8 cellular contexts compared by ENCODE assay signal in genomic region chr17:9768381-9768934, GRCh38. TPM values are rescaled to one million over a fixed set of nuclear protein-coding genes. Genes with fewer than 3 reads are reported as not detected.
DNase-seq lines count a peak whose midpoint lies in the region; ATAC-seq and TF ChIP-seq lines count a peak whose summit lies in the region.

No MANE protein-coding gene starts in this region.

- H3K27me3 ChIP-seq in SK-N-SH (ENCODE audit: insufficient read depth) (peaks cover 54% of the 10 kb centered on the region), gastroesophageal sphincter (peaks cover 18% of the 10 kb centered on the region), thoracic aorta (replicated peaks; ENCODE audit: insufficient read depth) (no peaks in the 10 kb centered on the region)

- CTCF ChIA-PET in HEK293T (lab: Yijun Ruan, JAX) = interaction anchor here (0.8 to 1.7 kb wide), 6 partner anchors 10 to 191 kb away, joined by 3 to 7 read pairs (median 4); partner anchors contain the start of gene CFAP52
- CTCF ChIA-PET in SK-N-SH (lab: Yijun Ruan, JAX) = interaction anchor here (0.6 to 1.6 kb wide), 16 partner anchors 9 to 626 kb away, joined by 3 to 5 read pairs (median 4); partner anchors contain the start of gene DHRS7C

- no peak for ATAC-seq in gastroesophageal sphincter
- no peak for ATAC-seq in thoracic aorta (ENCODE audit: insufficient number of reproducible peaks, low FRiP score, low read depth)
- no peak for ATAC-seq in GM19351 (IDR thresholded peaks at IDR 0.05; ENCODE audit: unreplicated experiment)

- no peak overlapping the region for H3K9ac ChIP-seq in SK-N-SH

- H3K4me2 ChIP-seq in SK-N-SH = no peak overlapping the region

- H4K20me1 ChIP-seq in SK-N-SH (ENCODE audit: insufficient read depth) = no peaks in the 10 kb centered on the region

- H3K27ac ChIP-seq in SK-N-SH (ENCODE audit: low read depth in 2 of 2, low read length in 1 of 2) (no peak overlapping the region), gastroesophageal sphincter (no peak overlapping the region), thoracic aorta (no peak overlapping the region)

- H3K9me3 ChIP-seq in SK-N-SH (no peaks in the 10 kb centered on the region), gastroesophageal sphincter (no peaks in the 10 kb centered on the region), thoracic aorta (no peaks in the 10 kb centered on the region)

- in situ Hi-C loops in Caki2 (cut with HindIII; ENCODE audit: low pct_unique_long_range_greater_than_20kb, low sequenced_read_pairs) = no loop called here

- no peak for TF ChIP-seq POLR2A in gastroesophageal sphincter (IDR thresholded peaks at IDR 0.05)

- TF ChIP-seq CTCF in SK-N-SH (IDR thresholded peaks at IDR 0.05) (peak; percentile 56), gastroesophageal sphincter (IDR thresholded peaks at IDR 0.05) (peak in 3 of 4 experiments; percentile 22 to 61 (median 25)), thoracic aorta (IDR thresholded peaks at IDR 0.05) (peak; percentile 46)

- no peaks in the 10 kb centered on the region for H3K9me2 ChIP-seq in SK-N-SH

- H2AFZ ChIP-seq in SK-N-SH (ENCODE audit: low read depth) = no peak overlapping the region

- no peak for TF ChIP-seq EP300 in SK-N-SH (IDR thresholded peaks at IDR 0.05; ENCODE audit: borderline replicate concordance in 1 of 2, low read depth in 1 of 2, low read length in 1 of 2)
- no peak for TF ChIP-seq EP300 in gastroesophageal sphincter (IDR thresholded peaks at IDR 0.05)

- H3K36me3 ChIP-seq in SK-N-SH (replicated peaks in 1 of 2; ENCODE audit: control insufficient read depth in 1 of 2, insufficient read depth in 2 of 2, low read length in 1 of 2) = no peaks in the 10 kb centered on the region
- no peaks in the 10 kb centered on the region for H3K36me3 ChIP-seq in gastroesophageal sphincter
- H3K36me3 ChIP-seq in thoracic aorta = no peaks in the 10 kb centered on the region

- 12% methylated on average over 5 of the region's 5 CpGs for WGBS in SK-N-SH (ENCODE audit: low lambda C conversion rate)
- WGBS in gastroesophageal sphincter (ENCODE audit: low coverage in 1 of 2), 2 donors = 46 to 55% methylated on average over 4 to 5 of the region's 5 CpGs

- H3K79me2 ChIP-seq in SK-N-SH (ENCODE audit: insufficient read depth) = no peaks in the 10 kb centered on the region

- H3K4me1 ChIP-seq in SK-N-SH (ENCODE audit: control insufficient read depth in 1 of 2, insufficient read depth in 2 of 2, low read depth in 1 of 2, low read length in 1 of 2) (no peaks in the 10 kb centered on the region), gastroesophageal sphincter (no peaks in the 10 kb centered on the region), thoracic aorta (ENCODE audit: control insufficient read depth in 1 of 2, low read depth in 2 of 2) (no peaks in the 10 kb centered on the region)

- H3F3A ChIP-seq in SK-N-SH (replicated peaks; ENCODE audit: insufficient read depth) = no peaks in the 10 kb centered on the region

- DNase-seq in Caki2 (ENCODE audit: low read depth) = peak; percentile 8
- peak; percentile 50 for DNase-seq in HEK293T (ENCODE audit: extremely low spot score)
- DNase-seq in SK-N-SH = peak; percentile 45
- no peak for DNase-seq in thoracic aorta (ENCODE audit: low spot score)
- DNase-seq in OCI-M2 (lab: John Stamatoyannopoulos, UW; ENCODE audit: unreplicated experiment) = no peak
- DNase-seq in stimulated activated naive CD4-positive, alpha-beta T cell treated with Interleukin-2 at 50 U/mL for 16 hours (lab: John Stamatoyannopoulos, UW) = no peak

- peak; percentile 18; the same call in 1 of the 2 replicates for TF ChIP-seq RAD21 in SK-N-SH (IDR thresholded peaks at IDR 0.05; ENCODE audit: low read length)

- H3K4me3 ChIP-seq in SK-N-SH (ENCODE audit: low read depth in 2 of 2, low read length in 1 of 2) = no peak overlapping the region
- no peak overlapping the region for H3K4me3 ChIP-seq in gastroesophageal sphincter
- H3K4me3 ChIP-seq in thoracic aorta = no peak overlapping the region

- POLR2A ChIA-PET in HEK293T (lab: Yijun Ruan, JAX) = interaction anchor here (1.0 kb wide), 1 partner anchor 193 kb away, joined by 5 read pairs; the partner anchor contains the start of gene STX8
- POLR2A ChIA-PET in SK-N-SH (lab: Yijun Ruan, JAX) = no interaction called here

TF ChIP-seq in HEK293T, 16 proteins besides CTCF, POLR2A, EP300 and RAD21:
- TF ChIP-seq CTBP1 (IDR thresholded peaks at IDR 0.05; ENCODE audit: borderline replicate concordance) = no peak
- no peak for TF ChIP-seq BHLHE40 (IDR thresholded peaks at IDR 0.05; ENCODE audit: borderline replicate concordance)
TF ChIP-seq in HEK293T: peak in this region for 0.

TF ChIP-seq in SK-N-SH, 30 proteins besides CTCF, POLR2A, EP300 and RAD21:
- TF ChIP-seq MAX (IDR thresholded peaks at IDR 0.05; ENCODE audit: low read depth) (no peak), GATA2 (CRISPR knock-in tag; IDR thresholded peaks at IDR 0.05) (no peak), CHD2 (IDR thresholded peaks at IDR 0.05; ENCODE audit: low read length, partially characterized antibody) (no peak), ELF1 (IDR thresholded peaks at IDR 0.05) (no peak), GABPA (IDR thresholded peaks at IDR 0.05; ENCODE audit: low read depth) (no peak), ZBTB33 (IDR thresholded peaks at IDR 0.05; ENCODE audit: borderline replicate concordance, low read depth) (no peak), MXI1 (IDR thresholded peaks at IDR 0.05; ENCODE audit: low read depth, low read length) (no peak), FOXJ3 (CRISPR knock-in tag; IDR thresholded peaks at IDR 0.05) (no peak), MEF2A (IDR thresholded peaks at IDR 0.05; ENCODE audit: borderline replicate concordance, low read depth) (no peak), JUND (IDR thresholded peaks at IDR 0.05) (no peak), POLR2AphosphoS5 (IDR thresholded peaks at IDR 0.05; ENCODE audit: low read depth, low read length) (no peak), RCOR1 (IDR thresholded peaks at IDR 0.05; ENCODE audit: low read length) (no peak), NRF1 (IDR thresholded peaks at IDR 0.05; ENCODE audit: low read depth, low read length) (no peak), SIN3A (IDR thresholded peaks at IDR 0.05; ENCODE audit: borderline replicate concordance, low read depth, low read length) (no peak), USF2 (IDR thresholded peaks at IDR 0.05; ENCODE audit: borderline replicate concordance, low read depth, low read length) (no peak), TCF12 (IDR thresholded peaks at IDR 0.05) (no peak)

RNA-seq across cellular contexts. Expression of gene DHRS7C, which starts 22.9 kb away (rescaled TPM):
- not detected in 2 replicates for total RNA-seq in Caki2 (2014; rRNA removed; shearing (Covaris generic); ENCODE audit: low replicate concordance)
- polyA plus RNA-seq in SK-N-SH (2012; rRNA removed) = not detected in 2 replicates
- not detected in 2 replicates for polyA plus RNA-seq in SK-N-SH (2012; cell fraction: cytosol; rRNA removed)
- polyA plus RNA-seq in SK-N-SH (2012; cell fraction: nucleus; rRNA removed) = not detected in 2 replicates
- not detected for total RNA-seq in gastroesophageal sphincter
- total RNA-seq in thoracic aorta = not detected

RNA-seq across cellular contexts. Expression of gene GSG1L2, which starts 53.4 kb away (rescaled TPM):
- not detected in 2 replicates for total RNA-seq in Caki2 (2014; rRNA removed; shearing (Covaris generic); ENCODE audit: low replicate concordance)
- polyA plus RNA-seq in SK-N-SH (2012; rRNA removed) = not detected in 2 replicates
- polyA plus RNA-seq in SK-N-SH (2012; cell fraction: cytosol; rRNA removed) = not detected in 2 replicates
- polyA plus RNA-seq in SK-N-SH (2012; cell fraction: nucleus; rRNA removed) = not detected in 2 replicates
- total RNA-seq in gastroesophageal sphincter = not detected
- not detected for total RNA-seq in thoracic aorta

RNA-seq across cellular contexts. Expression of gene GLP2R, which starts 57.3 kb away (rescaled TPM):
- total RNA-seq in Caki2 (2014; rRNA removed; shearing (Covaris generic); ENCODE audit: low replicate concordance) = 1.5 and 3.9 TPM in 2 replicates
- polyA plus RNA-seq in SK-N-SH (2012; rRNA removed) = not detected in 2 replicates
- not detected in 2 replicates for polyA plus RNA-seq in SK-N-SH (2012; cell fraction: cytosol; rRNA removed)
- polyA plus RNA-seq in SK-N-SH (2012; cell fraction: nucleus; rRNA removed) = not detected in 2 replicates
- total RNA-seq in gastroesophageal sphincter (10 to 100 TPM in 3 of 4 donors, 1 to 10 TPM in 1; 7.2 to 14.5 (median 13.8) TPM), thoracic aorta (1 to 10 TPM in 1 of 2 donors, not detected in 1; 2.3 TPM)

Comparison
In these comparisons a context has a peak if more than half of its experiments do, and no peak if none do; other contexts are left out.
1. DNase-seq: peak in Caki2 (single experiment), HEK293T (single experiment) and SK-N-SH (single experiment); none in thoracic aorta (single experiment), OCI-M2 (single experiment) and stimulated activated naive CD4-positive, alpha-beta T cell treated with Interleukin-2 at 50 U/mL for 16 hours (single experiment).
2. Peak in every context shown above with its lines, with median percentiles within 50 percentile points of each other: CTCF ChIP-seq.